1 cellular context compared by ENCODE assay signal in the genomic region with DNA sequence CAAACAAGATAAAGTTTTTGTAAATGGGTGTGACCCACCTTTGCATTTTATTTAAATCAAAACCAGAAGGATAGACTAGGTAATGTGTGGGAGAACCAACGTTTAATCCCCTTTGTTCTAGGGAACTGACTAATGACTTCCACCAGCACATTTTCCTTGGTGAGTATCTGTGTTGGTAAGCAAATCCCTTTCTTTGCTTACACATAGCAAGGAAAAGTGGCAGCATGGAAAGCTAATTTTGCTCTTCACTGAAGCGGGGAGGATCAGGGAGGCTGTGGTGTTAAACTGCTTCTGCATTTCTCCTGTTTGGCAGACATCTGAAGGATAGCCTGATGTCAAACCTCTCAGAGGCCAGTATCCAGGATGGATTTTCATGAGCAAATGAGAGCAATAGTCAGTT.
TF ChIP-seq lines count a peak whose summit lies in the region.

No MANE protein-coding gene starts in this region.

TF ChIP-seq in H1, 55 proteins besides CTCF, POLR2A, EP300 and RAD21 (continued from another document):
- TF ChIP-seq TAF7 (optimal IDR thresholded peaks at IDR 0.05; ENCODE audit: borderline replicate concordance, low read depth, low read length) (no peak), SP4 (IDR thresholded peaks at IDR 0.05; ENCODE audit: low read length) (no peak), TAF1 (IDR thresholded peaks at IDR 0.05; ENCODE audit: low read depth, low read length) (no peak), SP1 (IDR thresholded peaks at IDR 0.05; ENCODE audit: low read depth, low read length) (no peak), MAFK (IDR thresholded peaks at IDR 0.05; ENCODE audit: low read depth, low read length) (no peak), HDAC2 (IDR thresholded peaks at IDR 0.05; ENCODE audit: borderline replicate concordance in 1 of 2, low read depth in 2 of 2, low read length in 2 of 2) (no peak), POU5F1 (IDR thresholded peaks at IDR 0.05; ENCODE audit: low read depth, low read length) (no peak)
- TF ChIP-seq, protein P1, sequence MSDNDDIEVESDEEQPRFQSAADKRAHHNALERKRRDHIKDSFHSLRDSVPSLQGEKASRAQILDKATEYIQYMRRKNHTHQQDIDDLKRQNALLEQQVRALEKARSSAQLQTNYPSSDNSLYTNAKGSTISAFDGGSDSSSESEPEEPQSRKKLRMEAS (IDR thresholded peaks at IDR 0.05), result no peak
- TF ChIP-seq, protein P2, sequence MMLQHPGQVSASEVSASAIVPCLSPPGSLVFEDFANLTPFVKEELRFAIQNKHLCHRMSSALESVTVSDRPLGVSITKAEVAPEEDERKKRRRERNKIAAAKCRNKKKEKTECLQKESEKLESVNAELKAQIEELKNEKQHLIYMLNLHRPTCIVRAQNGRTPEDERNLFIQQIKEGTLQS (IDR thresholded peaks at IDR 0.05; ENCODE audit: insufficient read depth, low read depth, low read length), result no peak
TF ChIP-seq in H1: peak in this region for 0.
